ENCODE assay signal across 8 cellular contexts in the genomic region with DNA sequence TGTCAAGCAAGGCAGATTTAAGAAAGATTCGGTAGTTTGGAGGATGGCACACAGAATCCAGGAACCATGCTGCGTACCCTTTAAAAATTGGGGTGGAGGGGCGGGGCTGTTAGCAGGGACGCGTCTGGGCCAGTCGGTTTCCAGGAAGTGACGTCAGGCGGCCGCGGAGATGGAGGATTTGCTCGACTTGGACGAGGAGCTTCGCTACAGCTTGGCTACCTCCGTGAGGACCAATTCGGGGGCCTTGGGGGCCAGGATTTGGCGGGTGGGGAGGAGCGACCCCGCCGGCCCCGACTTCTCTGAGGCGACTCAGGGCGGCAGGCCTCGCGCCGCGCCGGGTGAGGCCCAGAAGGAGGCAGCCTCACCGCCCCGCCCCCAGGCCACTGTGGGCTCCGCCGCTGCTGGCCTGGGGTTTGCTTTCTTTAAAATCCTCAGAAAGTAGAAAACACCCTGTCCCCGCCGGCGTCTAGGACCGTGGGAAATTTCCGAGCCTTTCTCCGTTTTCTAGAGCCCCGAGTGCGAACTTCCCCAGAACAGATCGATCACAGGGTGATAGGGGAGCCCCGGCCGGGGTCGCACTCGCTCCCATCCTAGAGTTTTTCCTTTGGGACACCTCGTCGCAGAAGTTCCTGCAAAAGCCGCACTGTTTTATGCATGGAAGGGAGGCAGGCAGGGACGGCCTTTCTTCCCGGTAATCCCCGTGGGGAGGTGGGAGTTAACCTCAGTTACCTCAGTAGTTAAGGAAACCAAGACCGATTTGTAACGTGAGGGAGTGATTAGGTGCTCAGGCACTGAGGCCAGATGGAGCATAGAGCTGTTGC.
A peak's percentile ranks its signal among the peaks of the same experiment; 100 is the strongest.
DNase-seq lines count a peak whose midpoint lies in the region; ATAC-seq lines count a peak whose summit lies in the region.

Gene IFT43 (plus strand): TSS at position 146 of the 821 bp plus-strand sequence. CDS start 24 bp downstream, at position 170.

- peak within 1 kb of the TSS; percentile 65 to 81 (median 78) for H3K9ac ChIP-seq in BLaER1 treated with 17β-estradiol and CSF1 and Interleukin-3, amounts not matched to agents 10 nM and 100 nM

- H3K36me3 Mint-ChIP-seq in memory B cell, result peaks cover 5% of the 10 kb centered on the region

- H4K20me1 ChIP-seq in BLaER1 treated with 17β-estradiol and CSF1 and Interleukin-3, amounts not matched to agents 10 nM and 100 nM, result no peaks in the 10 kb centered on the region

- no peaks in the 10 kb centered on the region for H3K9me3 Mint-ChIP-seq in memory B cell

- peaks cover 21% of the 10 kb centered on the region for H3K4me1 Mint-ChIP-seq in memory B cell

- H3K4me3 Mint-ChIP-seq in memory B cell, result peak within 1 kb of the TSS; percentile 93

- H3K27me3 Mint-ChIP-seq in memory B cell, result no peaks in the 10 kb centered on the region

- H3K9me3 ChIP-seq in BLaER1 treated with 17β-estradiol and CSF1 and Interleukin-3, amounts not matched to agents 10 nM and 100 nM (replicated peaks in 1 of 11), result no peaks in the 10 kb centered on the region
- H3K9me3 ChIP-seq in effector memory CD4-positive, alpha-beta T cell (ENCODE audit: control insufficient read depth, low read length), result no peaks in the 10 kb centered on the region

- ATAC-seq in GM19372 (IDR thresholded peaks at IDR 0.05; ENCODE audit: low read depth, unreplicated experiment), result peak; percentile 64
- ATAC-seq in HG03565 (IDR thresholded peaks at IDR 0.05; ENCODE audit: unreplicated experiment), result peak; percentile 50
- ATAC-seq in memory B cell (ENCODE audit: low read depth), result peak; percentile 74

- H3K4me1 ChIP-seq in BLaER1 treated with 17β-estradiol and CSF1 and Interleukin-3, amounts not matched to agents 10 nM and 100 nM, result peaks cover 13 to 26% (median 19%) of the 10 kb centered on the region in 10 experiments
- peaks cover 11% of the 10 kb centered on the region for H3K4me1 ChIP-seq in effector memory CD4-positive, alpha-beta T cell (ENCODE audit: control insufficient read depth, insufficient read depth, low read length, poor library complexity, severe bottlenecking)

- H3K4me2 ChIP-seq in BLaER1 treated with 17β-estradiol and CSF1 and Interleukin-3, amounts not matched to agents 10 nM and 100 nM, result peak within 1 kb of the TSS; percentile 85 to 99 (median 89)

- H3K4me3 ChIP-seq in BLaER1 treated with 17β-estradiol and CSF1 and Interleukin-3, amounts not matched to agents 10 nM and 100 nM, result peak within 1 kb of the TSS; percentile 73 to 94 (median 85)
- H3K4me3 ChIP-seq in effector memory CD4-positive, alpha-beta T cell (ENCODE audit: insufficient read depth, low read depth, low read length, poor library complexity, severe bottlenecking), result peak within 1 kb of the TSS; percentile 80

- peaks cover 0 to 18% (median 12%) of the 10 kb centered on the region in 11 experiments; a peak in 17 of 22 replicates for H3K27me3 ChIP-seq in BLaER1 treated with 17β-estradiol and CSF1 and Interleukin-3, amounts not matched to agents 10 nM and 100 nM
- no peaks in the 10 kb centered on the region for H3K27me3 ChIP-seq in effector memory CD4-positive, alpha-beta T cell (replicated peaks; ENCODE audit: control insufficient read depth, insufficient read depth, low read length, poor library complexity, severe bottlenecking)

- peak within 1 kb of the TSS; percentile 91 for H3K27ac Mint-ChIP-seq in memory B cell

- H3K27ac ChIP-seq in BLaER1 treated with 17β-estradiol and CSF1 and Interleukin-3, amounts not matched to agents 10 nM and 100 nM, result peak within 1 kb of the TSS in 10 of 11 experiments; percentile 12 to 65 (median 46); a peak in 14 of 22 replicates
- H3K27ac ChIP-seq in effector memory CD4-positive, alpha-beta T cell (ENCODE audit: insufficient read depth, low read length, poor library complexity, severe bottlenecking), result peak within 1 kb of the TSS; percentile 77

- H3K36me3 ChIP-seq in BLaER1 treated with 17β-estradiol and CSF1 and Interleukin-3, amounts not matched to agents 10 nM and 100 nM, result peaks cover 0 to 18% (median 0%) of the 10 kb centered on the region in 11 experiments; a peak in 7 of 22 replicates
- H3K36me3 ChIP-seq in effector memory CD4-positive, alpha-beta T cell (ENCODE audit: control insufficient read depth, insufficient read depth, low read length), result no peaks in the 10 kb centered on the region

- peak; percentile 77 to 83 for DNase-seq in NOMO-1 (lab: John Stamatoyannopoulos, UW; ENCODE audit: unreplicated experiment in 2 of 2)
- peak; percentile 82 to 84 for DNase-seq in activated CD8-positive, alpha-beta memory T cell treated with anti-CD3 and anti-CD28 coated beads for 4 hours (ENCODE audit: low read depth in 2 of 2)
- peak; percentile 82 to 89 (median 82) for DNase-seq in effector memory CD4-positive, alpha-beta T cell
- DNase-seq in memory B cell (ENCODE audit: low spot score in 2 of 2), result peak; percentile 83 to 90
- DNase-seq in stimulated activated CD8-positive, alpha-beta memory T cell treated with anti-CD3 and anti-CD28 coated beads, Interleukin-12 subunit alpha, Interleukin-12 subunit beta, amount 100 ng/mL, for 1 hour (ENCODE audit: low read depth), result peak; percentile 92

Comparison
In these comparisons a context has a peak if more than half of its experiments do, and no peak if none do; other contexts are left out.
1. Peak in every context shown above with its lines: DNase-seq, ATAC-seq, H3K4me3 ChIP-seq and H3K27ac ChIP-seq.